26 cellular contexts compared by ENCODE assay signal in the genomic region with DNA sequence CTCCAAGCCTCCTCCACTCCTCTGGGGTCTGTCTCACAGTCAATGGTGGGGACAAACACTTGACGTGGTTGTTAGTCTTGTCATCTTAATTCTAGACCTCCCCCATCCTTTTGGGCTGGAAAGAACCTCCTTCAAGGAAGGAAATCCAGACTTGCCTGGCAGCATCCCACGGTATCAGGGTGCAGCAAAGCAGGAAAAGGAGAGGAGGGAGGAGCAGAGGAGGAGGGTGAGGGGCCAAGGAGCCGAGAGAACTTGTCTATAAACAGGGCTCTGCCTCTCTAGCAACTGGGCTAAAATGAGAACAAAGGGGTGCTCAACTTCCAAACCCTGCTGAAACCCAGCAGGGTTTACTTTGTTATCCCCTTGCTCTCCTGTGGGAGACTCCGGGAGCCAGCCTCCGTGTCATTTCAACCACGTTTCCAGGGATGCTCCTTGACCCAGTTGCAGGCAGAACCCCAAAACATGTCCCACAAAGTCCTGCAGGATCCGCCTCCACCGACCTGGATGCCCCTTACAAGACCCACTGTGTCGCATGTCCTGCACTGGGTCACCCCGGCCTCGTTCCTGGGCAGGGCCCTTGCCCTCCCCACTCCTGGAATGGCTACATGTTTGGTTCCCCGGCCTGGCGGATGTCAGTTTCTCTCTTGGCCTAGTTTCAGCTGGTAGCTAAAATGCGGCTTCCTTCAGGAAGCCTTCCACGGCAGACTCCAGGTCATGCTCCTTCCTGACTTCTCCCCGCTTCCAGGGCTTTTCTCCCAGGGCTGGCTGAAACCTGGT.
DNase-seq lines count a peak whose midpoint lies in the region; ATAC-seq and TF ChIP-seq lines count a peak whose summit lies in the region.
"Had no signal": no experiment of that assay in that cellular context is flagged by ENCODE, and none has a peak within 500 bp of the region (broad histone marks: within the 10 kb centered on the region; RNA-seq: fewer than 3 reads in every experiment).

No MANE protein-coding gene starts in this region.

- no peak for TF ChIP-seq POLR2A in right lobe of liver (IDR thresholded peaks at IDR 0.05)

- no peaks in the 10 kb centered on the region for H3K27me3 Mint-ChIP-seq in stimulated activated memory B cell treated with anti-CD40 and anti-IgM and Interleukin-4, amounts not matched to agents 10 μg/mL and 1 μg/mL and 100 μg/mL, for 72 hours
- H3K27me3 Mint-ChIP-seq in activated T-cell treated with anti-CD3 and anti-CD28 coated beads, Interleukin-2, amount 50 U/mL, for 4 hours (ENCODE audit: low read depth) = no peaks in the 10 kb centered on the region

- H3K4me3 Mint-ChIP-seq in stimulated activated memory B cell treated with anti-CD40 and anti-IgM and Interleukin-4, amounts not matched to agents 10 μg/mL and 1 μg/mL and 100 μg/mL, for 72 hours = no peak overlapping the region
- no peak overlapping the region for H3K4me3 Mint-ChIP-seq in activated T-cell treated with anti-CD3 and anti-CD28 coated beads, Interleukin-2, amount 50 U/mL, for 4 hours
- H3K4me3 Mint-ChIP-seq: CD14-positive monocyte had no signal

- no peak overlapping the region for H3K27ac ChIP-seq in colonic mucosa
- no peak overlapping the region for H3K27ac ChIP-seq in right lobe of liver
- no peak overlapping the region for H3K27ac ChIP-seq in brain microvascular endothelial cell
- H3K27ac ChIP-seq: HL-60, PC-9 had no signal

- H3K9me3 Mint-ChIP-seq in stimulated activated memory B cell treated with anti-CD40 and anti-IgM and Interleukin-4, amounts not matched to agents 10 μg/mL and 1 μg/mL and 100 μg/mL, for 72 hours = no peaks in the 10 kb centered on the region
- no peaks in the 10 kb centered on the region for H3K9me3 Mint-ChIP-seq in activated T-cell treated with anti-CD3 and anti-CD28 coated beads, Interleukin-2, amount 50 U/mL, for 4 hours

- in situ Hi-C loops in brain microvascular endothelial cell (cut with HindIII; ENCODE audit: low pct_ligation_motif_present, low sequenced_read_pairs) = no loop called here

- intact Hi-C loops in Right ventricle myocardium inferior (cut with DNase I) = no loop called here
- intact Hi-C loops in cardiac septum (cut with DNase I) = no loop called here
- intact Hi-C loops in colonic mucosa (cut with DNase I) = no loop called here
- intact Hi-C loops in right lobe of liver (cut with DNase I) = no loop called here

- H3K4me1 ChIP-seq in colonic mucosa (no peaks in the 10 kb centered on the region), right lobe of liver (no peaks in the 10 kb centered on the region)
- H3K4me1 ChIP-seq: BE2C had no signal

- WGBS in right lobe of liver (ENCODE audit: insufficient coverage, low coverage, low lambda C conversion rate, missing lambda C conversion rate) = 21% methylated on average over 3 of the region's 16 CpGs

- H3K27ac Mint-ChIP-seq in stimulated activated memory B cell treated with anti-CD40 and anti-IgM and Interleukin-4, amounts not matched to agents 10 μg/mL and 1 μg/mL and 100 μg/mL, for 72 hours = no peak overlapping the region

- H3K27me3 ChIP-seq in colonic mucosa (no peaks in the 10 kb centered on the region), right lobe of liver (no peaks in the 10 kb centered on the region), brain microvascular endothelial cell (replicated peaks) (no peaks in the 10 kb centered on the region)
- H3K27me3 ChIP-seq: BE2C had no signal

- no peak for DNase-seq in Right ventricle myocardium inferior (ENCODE audit: missing footprints)
- no peak for DNase-seq in cardiac septum (ENCODE audit: low spot score)
- DNase-seq in colonic mucosa = peak; percentile 14
- DNase-seq in right lobe of liver = no peak
- DNase-seq in brain microvascular endothelial cell = no peak
- DNase-seq in activated CD8-positive, alpha-beta memory T cell treated with anti-CD3 and anti-CD28 coated beads for 24 hours = no peak
- DNase-seq in activated T-cell treated with anti-CD3 and anti-CD28 coated beads, Interleukin-2, amount 50 U/mL, for 4 hours = no peak
- DNase-seq: 8988T, ACHN, BE2C, Calu3, DMS79 treated with DMSO at 0.1 percent for 48 hours, GF-D8, GOT3, Karpas-422, NCI-H1105, NCI-H1436 treated with DMSO at 0.1 percent for 48 hours, NCI-H1930, NCI-H2107, NCI-H446 treated with DMSO at 0.1 percent for 48 hours, PC-9, SHP77 had no signal

- H3K9me3 ChIP-seq in colonic mucosa (no peaks in the 10 kb centered on the region), right lobe of liver (no peaks in the 10 kb centered on the region)
- H3K9me3 ChIP-seq: BE2C had no signal

- H3K9ac ChIP-seq in colonic mucosa (ENCODE audit: low read depth in 2 of 2, low read length in 2 of 2) = no peak overlapping the region

- no peaks in the 10 kb centered on the region for H3K36me3 ChIP-seq in colonic mucosa
- no peaks in the 10 kb centered on the region for H3K36me3 ChIP-seq in right lobe of liver
- H3K36me3 ChIP-seq in brain microvascular endothelial cell (replicated peaks) = no peaks in the 10 kb centered on the region
- H3K36me3 ChIP-seq: BE2C had no signal

- ATAC-seq in Right ventricle myocardium inferior (peak; percentile 16), right lobe of liver (peak; percentile 34 to 70 (median 49))
- ATAC-seq in stimulated activated memory B cell treated with anti-CD40 and anti-IgM and Interleukin-4, amounts not matched to agents 10 μg/mL and 1 μg/mL and 100 μg/mL, for 72 hours = peak; percentile 39
- ATAC-seq in activated T-cell treated with anti-CD3 and anti-CD28 coated beads, Interleukin-2, amount 50 U/mL, for 4 hours = no peak
- ATAC-seq: HCT116 had no signal

- no peaks in the 10 kb centered on the region for H3K36me3 Mint-ChIP-seq in stimulated activated memory B cell treated with anti-CD40 and anti-IgM and Interleukin-4, amounts not matched to agents 10 μg/mL and 1 μg/mL and 100 μg/mL, for 72 hours
- H3K36me3 Mint-ChIP-seq in activated T-cell treated with anti-CD3 and anti-CD28 coated beads, Interleukin-2, amount 50 U/mL, for 4 hours (ENCODE audit: insufficient read depth) = no peaks in the 10 kb centered on the region
- H3K36me3 Mint-ChIP-seq: CD14-positive monocyte had no signal

- TF ChIP-seq CTCF in colonic mucosa (IDR thresholded peaks at IDR 0.05) = no peak
- no peak for TF ChIP-seq CTCF in right lobe of liver (IDR thresholded peaks at IDR 0.05)
- no peak for TF ChIP-seq CTCF in brain microvascular endothelial cell (IDR thresholded peaks at IDR 0.05; ENCODE audit: low read depth, low read length, missing control alignments)

- H3K4me1 Mint-ChIP-seq in stimulated activated memory B cell treated with anti-CD40 and anti-IgM and Interleukin-4, amounts not matched to agents 10 μg/mL and 1 μg/mL and 100 μg/mL, for 72 hours = no peaks in the 10 kb centered on the region
- H3K4me1 Mint-ChIP-seq in activated T-cell treated with anti-CD3 and anti-CD28 coated beads, Interleukin-2, amount 50 U/mL, for 4 hours (ENCODE audit: low read depth) = no peaks in the 10 kb centered on the region
- H3K4me1 Mint-ChIP-seq: CD14-positive monocyte had no signal

- H3K4me3 ChIP-seq in colonic mucosa (no peak overlapping the region), right lobe of liver (no peak overlapping the region), brain microvascular endothelial cell (ENCODE audit: low read depth, low read length) (no peak overlapping the region)
- H3K4me3 ChIP-seq: PC-9 had no signal

Comparison
In these comparisons a context has a peak if more than half of its experiments do, and no peak if none do; other contexts are left out.
1. ATAC-seq: peak in Right ventricle myocardium inferior (single experiment), right lobe of liver (4 of 4) and stimulated activated memory B cell treated with anti-CD40 and anti-IgM and Interleukin-4, amounts not matched to agents 10 μg/mL and 1 μg/mL and 100 μg/mL, for 72 hours (single experiment); none in activated T-cell treated with anti-CD3 and anti-CD28 coated beads, Interleukin-2, amount 50 U/mL, for 4 hours (0 of 2).